8 cellular contexts compared by ENCODE assay signal in genomic region chr5:1008451-1009358, GRCh38. TPM values are rescaled to one million over a fixed set of nuclear protein-coding genes. Genes with fewer than 3 reads are reported as not detected.
DNase-seq lines count a peak whose midpoint lies in the region; ATAC-seq and TF ChIP-seq lines count a peak whose summit lies in the region.

A gene with protein sequence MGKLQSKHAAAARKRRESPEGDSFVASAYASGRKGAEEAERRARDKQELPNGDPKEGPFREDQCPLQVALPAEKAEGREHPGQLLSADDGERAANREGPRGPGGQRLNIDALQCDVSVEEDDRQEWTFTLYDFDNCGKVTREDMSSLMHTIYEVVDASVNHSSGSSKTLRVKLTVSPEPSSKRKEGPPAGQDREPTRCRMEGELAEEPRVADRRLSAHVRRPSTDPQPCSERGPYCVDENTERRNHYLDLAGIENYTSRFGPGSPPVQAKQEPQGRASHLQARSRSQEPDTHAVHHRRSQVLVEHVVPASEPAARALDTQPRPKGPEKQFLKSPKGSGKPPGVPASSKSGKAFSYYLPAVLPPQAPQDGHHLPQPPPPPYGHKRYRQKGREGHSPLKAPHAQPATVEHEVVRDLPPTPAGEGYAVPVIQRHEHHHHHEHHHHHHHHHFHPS (plus strand): TSS chr5:1008802. CDS start chr5:1009058, 256 bp downstream.

- H3K27me3 Mint-ChIP-seq in MCF 10A (ENCODE audit: insufficient read depth, unreplicated experiment) = peaks cover 62% of the 10 kb centered on the region

- H3K9me3 Mint-ChIP-seq in MCF 10A (ENCODE audit: unreplicated experiment) = no peaks in the 10 kb centered on the region

- H3K27ac Mint-ChIP-seq in MCF 10A (ENCODE audit: low read depth, unreplicated experiment) = no peak within 1 kb of the TSS

- POLR2A ChIA-PET in HCT116 (lab: Charles Lee) (no interaction called here), MCF 10A (lab: Yijun Ruan, JAX) (no interaction called here)

- H3K9ac ChIP-seq in HCT116 (ENCODE audit: low read length) = peak within 1 kb of the TSS; percentile 56

- intact Hi-C loops in HCT116 (cut with micrococcal nuclease) = loop anchor here (10.0 kb wide), 1 partner anchor 156 kb away; no protein-coding TSS in a partner anchor
- intact Hi-C loops in MCF 10A (cut with micrococcal nuclease) = no loop called here

- H3K4me2 ChIP-seq in HCT116 (ENCODE audit: low read length) = peak within 1 kb of the TSS; percentile 81

- no peaks in the 10 kb centered on the region; the same call in 1 of the 2 replicates for H3K27me3 ChIP-seq in HCT116 (ENCODE audit: insufficient read depth, low read length)

- H4K20me1 ChIP-seq in HCT116 (ENCODE audit: insufficient read depth) = no peaks in the 10 kb centered on the region; the same call in 1 of the 2 replicates

- H3K79me2 ChIP-seq in HCT116 (ENCODE audit: insufficient read depth, low read length) = no peaks in the 10 kb centered on the region

- H3K4me3 Mint-ChIP-seq in MCF 10A (ENCODE audit: unreplicated experiment) = peak within 1 kb of the TSS; percentile 23

- ATAC-seq in HCT116 = peak; percentile 58
- peak; percentile 48 for ATAC-seq in left lobe of liver
- no peak for ATAC-seq in HG03196 (IDR thresholded peaks at IDR 0.05; ENCODE audit: unreplicated experiment)

- H3K4me3 ChIP-seq in HCT116 (replicated peaks in 1 of 2; ENCODE audit: low read depth in 1 of 2, low read length in 2 of 2) = peak within 1 kb of the TSS; percentile 40 to 59

- peak in 2 of 3 experiments; percentile 69 to 71; a peak in 4 of 6 replicates for TF ChIP-seq CTCF in HCT116 (IDR thresholded peaks at IDR 0.05 in 2 of 3, conservative IDR thresholded peaks at IDR 0.05 in 1 of 3; ENCODE audit: borderline replicate concordance in 1 of 3, insufficient read depth in 1 of 3, low read depth in 2 of 3, low read length in 2 of 3)
- TF ChIP-seq CTCF in MCF 10A (IDR thresholded peaks at IDR 0.05; ENCODE audit: unreplicated experiment) = peak; percentile 42

- TF ChIP-seq POLR2A in HCT116 (IDR thresholded peaks at IDR 0.05; ENCODE audit: borderline replicate concordance, extremely low read depth, insufficient read depth, insufficient read length) = peak; percentile 50

- CTCF ChIA-PET in HCT116 (lab: Charles Lee) (interaction anchor here (0.7 to 1.9 kb wide), 3 partner anchors 74 to 671 kb away, joined by 3 to 7 read pairs (median 4); no protein-coding TSS in a partner anchor), MCF 10A (lab: Yijun Ruan, JAX) (no interaction called here)

- H3K4me1 Mint-ChIP-seq in MCF 10A (ENCODE audit: insufficient read depth, unreplicated experiment) = peaks cover 10% of the 10 kb centered on the region

- no peaks in the 10 kb centered on the region for H3K9me3 ChIP-seq in HCT116 (ENCODE audit: control insufficient read depth in 1 of 2, insufficient read depth in 1 of 2, low read depth in 1 of 2, low read length in 2 of 2)

- no peaks in the 10 kb centered on the region for H3K36me3 Mint-ChIP-seq in MCF 10A (ENCODE audit: insufficient read depth, unreplicated experiment)

- H3K9me2 ChIP-seq in HCT116 (ENCODE audit: insufficient read depth) = no peaks in the 10 kb centered on the region

- H3K27ac ChIP-seq in HCT116 (ENCODE audit: low read depth, low read length) = peak within 1 kb of the TSS; percentile 18; the same call in 1 of the 2 replicates

- 0 out of 4 replicates have a peak, but pooled peaks cover 0 to 4% of the 10 kb centered on the region in 2 experiments for H3K36me3 ChIP-seq in HCT116 (ENCODE audit: control insufficient read depth in 1 of 2, insufficient read depth in 2 of 2, low read length in 2 of 2)

- DNase-seq in COLO829 (ENCODE audit: low spot score) = peak; percentile 10
- DNase-seq in HCT116 (ENCODE audit: low read depth, low spot score) = no peak
- peak; percentile 83 for DNase-seq in RPMI8226
- DNase-seq in MCF 10A (ENCODE audit: unreplicated experiment) = no peak
- DNase-seq in left lobe of liver (ENCODE audit: low spot score) = peak; percentile 46
- peak in 5 of 6 experiments; percentile 12 to 57 (median 41) for DNase-seq in stimulated activated naive CD4-positive, alpha-beta T cell (lab: John Stamatoyannopoulos, UW)
- DNase-seq in amniotic stem cell (lab: John Stamatoyannopoulos, UW) = no peak

- BruUV-seq in HCT116 (replicated peaks; lab: Mats Ljungman, UMichigan) = no TSS peak
- no TSS peak for BruUV-seq in MCF 10A (replicated peaks; lab: Mats Ljungman, UMichigan)

- H3K4me1 ChIP-seq in HCT116 (ENCODE audit: control insufficient read depth in 1 of 2, insufficient read depth in 2 of 2, low read length in 2 of 2) = peaks cover 30 to 52% of the 10 kb centered on the region in 2 experiments

- H2AFZ ChIP-seq in HCT116 (ENCODE audit: low read depth, low read length, poor library complexity, severe bottlenecking) = no peak within 1 kb of the TSS

- no peak for TF ChIP-seq RAD21 in HCT116 (IDR thresholded peaks at IDR 0.05; ENCODE audit: low read depth)

- RAD21 ChIA-PET in HCT116 (lab: Charles Lee; ENCODE audit: low non-redundant PET in 1 of 2, low total read pairs in 2 of 2, uncharacterized antibody in 2 of 2, unreplicated experiment in 2 of 2) = no interaction called here

TF ChIP-seq in HCT116, 20 proteins besides CTCF, POLR2A, EP300 and RAD21:
- TF ChIP-seq POLR2AphosphoS5 (IDR thresholded peaks at IDR 0.05; ENCODE audit: low read depth, low read length) (peak; percentile 54; the same call in 1 of the 2 replicates), ZFX (IDR thresholded peaks at IDR 0.05) (peak; percentile 50; the same call in 1 of the 2 replicates), CBX3 (IDR thresholded peaks at IDR 0.05; ENCODE audit: low read depth) (no peak)

RNA-seq across cellular contexts. Expression of the gene that starts here (rescaled TPM):
- 20.4 TPM for total RNA-seq in HCT116 (2021; ENCODE audit: unreplicated experiment)
- polyA plus RNA-seq in HCT116 (2012) = 15.7 and 19.0 TPM in 2 replicates
- total RNA-seq in MCF 10A (2022) = 0.21 and 0.32 TPM in 2 replicates
- 1.6 TPM for total RNA-seq in left lobe of liver

Comparison
In these comparisons a context has a peak if more than half of its experiments do, and no peak if none do; other contexts are left out.
1. DNase-seq: peak in COLO829 (single experiment), RPMI8226 (single experiment), left lobe of liver (single experiment) and stimulated activated naive CD4-positive, alpha-beta T cell (5 of 6); none in HCT116 (single experiment), MCF 10A (single experiment) and amniotic stem cell (single experiment).